27 cellular contexts compared by ENCODE assay signal in genomic region chr18:3212636-3213035, GRCh38. TPM values are rescaled to one million over a fixed set of nuclear protein-coding genes. Genes with fewer than 3 reads are reported as not detected.
A peak's percentile ranks its signal among the peaks of the same experiment; 100 is the strongest.
DNase-seq lines count a peak whose midpoint lies in the region; ATAC-seq, FAIRE-seq and TF ChIP-seq lines count a peak whose summit lies in the region.
"Had no signal": no experiment of that assay in that cellular context is flagged by ENCODE, and none has a peak within 500 bp of the region (broad histone marks: within the 10 kb centered on the region; RNA-seq: fewer than 3 reads in every experiment).

No MANE protein-coding gene starts in this region.

- no peaks in the 10 kb centered on the region for H3K27me3 ChIP-seq in CD8-positive, alpha-beta T cell (ENCODE audit: insufficient read depth, low read length)
- H3K27me3 ChIP-seq in MM.1S (replicated peaks; ENCODE audit: insufficient read depth, low read length) (no peaks in the 10 kb centered on the region), esophagus muscularis mucosa (no peaks in the 10 kb centered on the region), pancreas (no peaks in the 10 kb centered on the region)
- H3K27me3 ChIP-seq: testis, vagina had no signal

- H2AFZ ChIP-seq in MM.1S (ENCODE audit: low read length) = 0 out of 2 replicates have a peak overlapping the region, but pooled peaks have one; percentile 8
- H2AFZ ChIP-seq: GM23248 had no signal

- H3K4me3 ChIP-seq in CD8-positive, alpha-beta T cell (ENCODE audit: low read depth, low read length) = no peak overlapping the region
- H3K4me3 ChIP-seq in MM.1S (ENCODE audit: low read length) (no peak overlapping the region), esophagus muscularis mucosa (no peak overlapping the region), pancreas (no peak overlapping the region)
- H3K4me3 ChIP-seq: GM12878, GM23248, testis, vagina had no signal

- H3K36me3 ChIP-seq in CD8-positive, alpha-beta T cell (ENCODE audit: insufficient read depth, low read length) = no peaks in the 10 kb centered on the region
- H3K36me3 ChIP-seq in MM.1S (replicated peaks; ENCODE audit: insufficient read depth, low read length) (no peaks in the 10 kb centered on the region), esophagus muscularis mucosa (peaks cover 3 to 44% (median 10%) of the 10 kb centered on the region in 4 donors), pancreas (no peaks in the 10 kb centered on the region)
- H3K36me3 ChIP-seq: vagina, WERI-Rb-1 had no signal

- no peak overlapping the region; the same call in 1 of the 2 replicates for H3K4me2 ChIP-seq in MM.1S (ENCODE audit: low read depth, low read length)
- H3K4me2 ChIP-seq: KMS-11 had no signal

- peak overlapping the region; percentile 84 for H3K27ac Mint-ChIP-seq in CD8-positive, alpha-beta T cell
- H3K27ac Mint-ChIP-seq: activated naive CD4-positive, alpha-beta T cell treated with anti-CD3 and anti-CD28 coated beads for 36 hours; activated T-cell treated with anti-CD3 and anti-CD28 coated beads, Interleukin-2, amount 50 U/mL, for 72 hours; stimulated activated memory B cell treated with anti-CD40 and anti-IgM and Interleukin-4, amounts not matched to agents 10 μg/mL and 1 μg/mL and 100 μg/mL, for 72 hours had no signal

- H3K4me1 ChIP-seq in CD8-positive, alpha-beta T cell (ENCODE audit: insufficient read depth, low read length) = peaks cover 13% of the 10 kb centered on the region
- H3K4me1 ChIP-seq in MM.1S (ENCODE audit: low read length) (peaks cover 18% of the 10 kb centered on the region), esophagus muscularis mucosa (peaks cover 31 to 51% (median 43%) of the 10 kb centered on the region in 4 donors), pancreas (peaks cover 31 to 51% (median 32%) of the 10 kb centered on the region in 3 donors)
- H3K4me1 ChIP-seq: foreskin keratinocyte had no signal

- POLR2A ChIA-PET in CD8-positive, alpha-beta T cell (lab: Charles Lee) = no interaction called here

- H3K9ac ChIP-seq in MM.1S (ENCODE audit: low read length) = no peak overlapping the region
- H3K9ac ChIP-seq: GM23248, KMS-11 had no signal

- no peaks in the 10 kb centered on the region for H3K27me3 Mint-ChIP-seq in CD8-positive, alpha-beta T cell (ENCODE audit: low read depth)
- H3K27me3 Mint-ChIP-seq: stimulated activated memory B cell treated with anti-CD40 and anti-IgM and Interleukin-4, amounts not matched to agents 10 μg/mL and 1 μg/mL and 100 μg/mL, for 72 hours had no signal

- H3K27ac ChIP-seq in CD8-positive, alpha-beta T cell (ENCODE audit: low read depth, low read length) = no peak overlapping the region
- no peak overlapping the region for H3K27ac ChIP-seq in MM.1S (ENCODE audit: low read length)
- peak overlapping the region; percentile 37 to 51 (median 45) for H3K27ac ChIP-seq in esophagus muscularis mucosa (replicated peaks in 1 of 4)
- H3K27ac ChIP-seq in pancreas = peak overlapping the region; percentile 23 to 81 (median 61)
- H3K27ac ChIP-seq: C4-2B, foreskin keratinocyte, GM23248, KMS-11, testis, vagina, WERI-Rb-1 had no signal

- H4K20me1 ChIP-seq in MM.1S (ENCODE audit: insufficient read depth, low read length) = no peaks in the 10 kb centered on the region

- intact Hi-C loops in CD8-positive, alpha-beta T cell (cut with DNase I, micrococcal nuclease) = loop anchor here in 1 of 2 experiments (5.0 kb wide), 1 partner anchor 60 kb away; no protein-coding TSS in a partner anchor
- intact Hi-C loops in esophagus muscularis mucosa (cut with DNase I) (no loop called here), pancreas (cut with DNase I) (no loop called here)

- H3K9me3 Mint-ChIP-seq in CD8-positive, alpha-beta T cell = no peaks in the 10 kb centered on the region
- H3K9me3 Mint-ChIP-seq: activated naive CD4-positive, alpha-beta T cell treated with anti-CD3 and anti-CD28 coated beads for 36 hours; activated T-cell treated with anti-CD3 and anti-CD28 coated beads, Interleukin-2, amount 50 U/mL, for 72 hours; immature natural killer cell had no signal

- peaks cover 17% of the 10 kb centered on the region for H3K4me1 Mint-ChIP-seq in CD8-positive, alpha-beta T cell (ENCODE audit: low read depth)
- H3K4me1 Mint-ChIP-seq: stimulated activated memory B cell treated with anti-CD40 and anti-IgM and Interleukin-4, amounts not matched to agents 10 μg/mL and 1 μg/mL and 100 μg/mL, for 72 hours had no signal

- no peak for ATAC-seq in CD8-positive, alpha-beta T cell
- ATAC-seq in pancreas (peak in 2 of 4 donors; percentile 2 to 11), HG03354 (IDR thresholded peaks at IDR 0.05; ENCODE audit: poor library complexity, severe bottlenecking, unreplicated experiment) (no peak)
- ATAC-seq: activated T-cell treated with anti-CD3 and anti-CD28 coated beads, Interleukin-2, amount 50 U/mL, for 72 hours; foreskin keratinocyte; stimulated activated memory B cell treated with anti-CD40 and anti-IgM and Interleukin-4, amounts not matched to agents 10 μg/mL and 1 μg/mL and 100 μg/mL, for 72 hours had no signal

- TF ChIP-seq EP300 in esophagus muscularis mucosa (IDR thresholded peaks at IDR 0.05) = no peak

- no peak for FAIRE-seq in pancreas (lab: Jason Lieb, UNC)
- FAIRE-seq: colon, GM12878 had no signal

- no peaks in the 10 kb centered on the region for H3K9me3 ChIP-seq in CD8-positive, alpha-beta T cell (ENCODE audit: low read length)
- H3K9me3 ChIP-seq in MM.1S (replicated peaks; ENCODE audit: insufficient read depth, low read length) = no peaks in the 10 kb centered on the region
- no peaks in the 10 kb centered on the region for H3K9me3 ChIP-seq in esophagus muscularis mucosa
- H3K9me3 ChIP-seq in pancreas = no peaks in the 10 kb centered on the region
- H3K9me3 ChIP-seq: testis, vagina had no signal

- no peak overlapping the region for H3K4me3 Mint-ChIP-seq in CD8-positive, alpha-beta T cell
- H3K4me3 Mint-ChIP-seq: activated naive CD4-positive, alpha-beta T cell treated with anti-CD3 and anti-CD28 coated beads for 36 hours; stimulated activated memory B cell treated with anti-CD40 and anti-IgM and Interleukin-4, amounts not matched to agents 10 μg/mL and 1 μg/mL and 100 μg/mL, for 72 hours had no signal

- WGBS in esophagus muscularis mucosa = 30% methylated on average over 4 of the region's 4 CpGs
- WGBS in pancreas, 2 donors = 29 to 35% methylated on average over 4 of the region's 4 CpGs

- H3F3A ChIP-seq in MM.1S (ENCODE audit: insufficient read depth, low read length) = no peaks in the 10 kb centered on the region; the same call in 1 of the 2 replicates

- H3K36me3 Mint-ChIP-seq in CD8-positive, alpha-beta T cell = peaks cover 12% of the 10 kb centered on the region

- no peaks in the 10 kb centered on the region for H3K79me2 ChIP-seq in MM.1S (ENCODE audit: low read length)

- no peak for TF ChIP-seq CTCF in CD8-positive, alpha-beta T cell (IDR thresholded peaks at IDR 0.05)
- TF ChIP-seq CTCF in MM.1S (IDR thresholded peaks at IDR 0.05; ENCODE audit: low read length) (no peak), esophagus muscularis mucosa (IDR thresholded peaks at IDR 0.05) (no peak), pancreas (IDR thresholded peaks at IDR 0.05) (no peak)

- CTCF ChIA-PET in CD8-positive, alpha-beta T cell (lab: Charles Lee) = no interaction called here

- H3K9me2 ChIP-seq in MM.1S (replicated peaks; ENCODE audit: insufficient read depth, low read length) = no peaks in the 10 kb centered on the region

- DNase-seq in CD8-positive, alpha-beta T cell = no peak
- DNase-seq in MM.1S (no peak), esophagus muscularis mucosa (ENCODE audit: extremely low spot score) (no peak), pancreas (no peak), NCI-H1436 (lab: John Stamatoyannopoulos, UW) (no peak), retina (no peak)
- no peak for DNase-seq in activated CD4-positive, CD25-positive, alpha-beta regulatory T cell treated with anti-CD3 and anti-CD28 coated beads, Interleukin-2, amount 50 U/mL, for 72 hours
- DNase-seq: activated T-cell treated with anti-CD3 and anti-CD28 coated beads, Interleukin-2, amount 50 U/mL, for 72 hours; effector CD8-positive, alpha-beta T cell; EL; foreskin keratinocyte; GM23248; hypothalamus; mesendoderm; stimulated activated CD4-positive, alpha-beta T cell treated with anti-CD3 and anti-CD28 coated beads, Interleukin-12 subunit alpha, Interleukin-12 subunit beta, amount 100 ng/mL, for 4 hours; stimulated activated CD4-positive, alpha-beta T cell treated with anti-CD3 and anti-CD28 coated beads, Interleukin-4, amount 100 ng/mL, for 4 hours; testis; WERI-Rb-1 had no signal

- TF ChIP-seq POLR2A in esophagus muscularis mucosa (IDR thresholded peaks at IDR 0.05; ENCODE audit: low read depth) = no peak

RNA-seq across cellular contexts. Expression of gene MYOM1, which starts 7.1 kb away (rescaled TPM):
- 1 to 10 TPM; 2.7 to 3.3 TPM for total RNA-seq in CD8-positive, alpha-beta T cell
- 10 to 100 TPM; 13.3 to 31.7 (median 16.5) TPM for total RNA-seq in esophagus muscularis mucosa
- 10 to 100 TPM in 4 of 6 donors, 1 to 10 TPM in 2; 4.7 to 16.8 (median 12.1) TPM for total RNA-seq in pancreas
- polyA plus RNA-seq in pancreas = 10 to 100 TPM; 14.3 to 18.2 TPM

RNA-seq across cellular contexts. Expression of gene MYL12A, which starts 35.0 kb away (rescaled TPM):
- total RNA-seq in CD8-positive, alpha-beta T cell = 100 to 1,000 TPM; 129 to 137 TPM
- total RNA-seq in esophagus muscularis mucosa = 100 to 1,000 TPM; 297 to 460 (median 380) TPM
- 100 to 1,000 TPM in 5 of 6 donors, 10 to 100 TPM in 1; 89.6 to 203 (median 105) TPM for total RNA-seq in pancreas
- polyA plus RNA-seq in pancreas = 100 to 1,000 TPM; 125 to 157 TPM

RNA-seq across cellular contexts. Expression of gene MYL12B, which starts 49.3 kb away (rescaled TPM):
- total RNA-seq in CD8-positive, alpha-beta T cell = 100 to 1,000 TPM; 117 to 132 TPM
- total RNA-seq in esophagus muscularis mucosa = 100 to 1,000 TPM; 211 to 279 (median 244) TPM
- 100 to 1,000 TPM in 2 of 6 donors, 10 to 100 TPM in 4; 63.0 to 195 (median 82.7) TPM for total RNA-seq in pancreas
- 100 to 1,000 TPM; 198 to 208 TPM for polyA plus RNA-seq in pancreas

Comparison
In these comparisons a context has a peak if more than half of its experiments do, and no peak if none do; other contexts are left out.
1. H3K27ac ChIP-seq: peak in esophagus muscularis mucosa (4 of 4) and pancreas (4 of 4); none in CD8-positive, alpha-beta T cell (single experiment) and MM.1S (single experiment).